ENCODE assay signal across 30 cellular contexts in the genomic region with DNA sequence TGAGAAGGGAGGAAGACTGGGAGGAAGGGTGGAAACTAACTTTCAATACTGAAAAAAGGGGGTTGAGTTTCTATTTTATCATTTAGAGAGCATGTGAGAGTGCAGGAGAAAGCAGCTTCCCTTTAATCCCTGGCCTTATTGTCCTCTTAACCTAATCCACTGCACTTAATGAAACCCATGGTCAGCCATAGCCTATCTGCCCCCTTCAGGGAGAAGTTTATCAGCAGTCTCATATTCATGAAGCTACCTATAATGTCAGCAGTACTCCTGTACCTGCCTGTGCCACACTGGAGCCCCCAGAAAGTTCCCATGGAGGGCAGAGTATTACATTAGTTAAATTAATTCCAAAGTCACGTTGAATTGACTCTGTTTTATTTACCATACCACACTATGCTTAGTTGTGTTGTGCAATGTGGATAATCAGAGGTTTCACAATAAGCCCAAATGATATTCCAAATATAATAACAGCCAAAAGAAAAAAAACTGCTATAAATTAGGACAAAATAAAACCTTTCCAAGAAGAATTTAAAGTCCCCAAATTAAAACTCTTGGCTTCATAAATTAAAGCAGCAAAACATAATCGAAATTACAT.
"Had no signal": no experiment of that assay in that cellular context is flagged by ENCODE, and none has a peak within 500 bp of the region (broad histone marks: within the 10 kb centered on the region; RNA-seq: fewer than 3 reads in every experiment).

No MANE protein-coding gene starts in this region.

- H3K27me3 Mint-ChIP-seq: activated CD4-positive, alpha-beta memory T cell treated with anti-CD3 and anti-CD28 coated beads for 36 hours; activated CD4-positive, alpha-beta T cell treated with anti-CD3 and anti-CD28 coated beads, Interleukin-2, amount 10 ng/mL, durations not matched to agents 24 days and 14 days; activated naive CD8-positive, alpha-beta T cell treated with anti-CD3 and anti-CD28 coated beads for 36 hours had no signal

- H3K36me3 Mint-ChIP-seq: activated CD4-positive, alpha-beta memory T cell treated with anti-CD3 and anti-CD28 coated beads for 36 hours; activated naive CD8-positive, alpha-beta T cell treated with anti-CD3 and anti-CD28 coated beads for 36 hours; natural killer cell had no signal

- DNase-seq: activated CD4-positive, alpha-beta memory T cell treated with anti-CD3 and anti-CD28 coated beads for 36 hours; activated CD4-positive, alpha-beta T cell treated with anti-CD3 and anti-CD28 coated beads, Interleukin-2, amount 10 ng/mL, durations not matched to agents 24 days and 14 days; activated CD8-positive, alpha-beta memory T cell treated with anti-CD3 and anti-CD28 coated beads, Interleukin-2, amount 50 U/mL, for 4 hours; activated effector memory CD4-positive, alpha-beta T cell treated with anti-CD3 and anti-CD28 coated beads, Interleukin-2, amount 50 U/mL, for 16 hours; activated naive CD4-positive, alpha-beta T cell treated with anti-CD3 and anti-CD28 coated beads for 36 hours; activated naive CD8-positive, alpha-beta T cell treated with anti-CD3 and anti-CD28 coated beads for 36 hours; activated T-cell treated with anti-CD3 and anti-CD28 coated beads, Interleukin-2, amount 50 U/mL, for 1 hour; amniotic stem cell; brain microvascular endothelial cell; caudate nucleus; gastrocnemius medialis; islet precursor cell; left ventricle myocardium inferior; mesendoderm; natural killer cell; posterior cingulate gyrus; right cardiac atrium; stimulated activated CD4-positive, alpha-beta T cell treated with anti-CD3 and anti-CD28 coated beads, Interleukin-2, amount 100 ng/mL, for 48 hours; stimulated activated naive CD8-positive, alpha-beta T cell treated with anti-CD3 and anti-CD28 coated beads, Interleukin-15, Interleukin-2, amounts not matched to agents 100 U/mL and 50 U/mL, for 24 hours; testis; trophoblast cell had no signal

- FAIRE-seq: astrocyte, TTC549, urothelium cell line had no signal

- H3K9me3 Mint-ChIP-seq: activated CD4-positive, alpha-beta T cell treated with anti-CD3 and anti-CD28 coated beads, Interleukin-2, amount 10 ng/mL, durations not matched to agents 24 days and 14 days; activated T-helper 1 cell treated with anti-CD3 and anti-CD28 coated beads, Interleukin-12 subunit alpha, Interleukin-12 subunit beta, Interleukin-2, Interleukin-4 antibody, amounts not matched to agents 30 ng/mL and 10 ng/mL and 1 ng/mL, durations not matched to agents 14 hours and 24 hours and 36 hours had no signal

- H3K27me3 ChIP-seq: brain microvascular endothelial cell, esophagus muscularis mucosa, gastrocnemius medialis, hepatocyte, testis had no signal

- H2AFZ ChIP-seq: hepatocyte had no signal

- H3K27ac Mint-ChIP-seq: activated CD4-positive, alpha-beta memory T cell treated with anti-CD3 and anti-CD28 coated beads for 36 hours; activated CD4-positive, alpha-beta T cell treated with anti-CD3 and anti-CD28 coated beads, Interleukin-2, amount 10 ng/mL, durations not matched to agents 24 days and 14 days; activated naive CD4-positive, alpha-beta T cell treated with anti-CD3 and anti-CD28 coated beads for 36 hours; activated naive CD8-positive, alpha-beta T cell treated with anti-CD3 and anti-CD28 coated beads for 36 hours; activated T-helper 1 cell treated with anti-CD3 and anti-CD28 coated beads, Interleukin-12 subunit alpha, Interleukin-12 subunit beta, Interleukin-2, Interleukin-4 antibody, amounts not matched to agents 30 ng/mL and 10 ng/mL and 1 ng/mL, durations not matched to agents 14 hours and 24 hours and 36 hours; dendritic cell treated with granulocyte-macrophage colony-stimulating factor and Interleukin-4, amounts not matched to agents 40 ng/mL and 50 ng/mL, for 4 days; natural killer cell had no signal

- H3K36me3 ChIP-seq: brain microvascular endothelial cell, esophagus muscularis mucosa, gastrocnemius medialis, left ventricle myocardium inferior had no signal

- H3K4me1 Mint-ChIP-seq: activated CD4-positive, alpha-beta T cell treated with anti-CD3 and anti-CD28 coated beads, Interleukin-2, amount 10 ng/mL, durations not matched to agents 24 days and 14 days; activated naive CD8-positive, alpha-beta T cell treated with anti-CD3 and anti-CD28 coated beads for 36 hours; natural killer cell had no signal

- H3K79me2 ChIP-seq: hepatocyte had no signal

- H3K4me1 ChIP-seq: esophagus muscularis mucosa, gastrocnemius medialis, testis had no signal

- H3K4me3 Mint-ChIP-seq: activated CD4-positive, alpha-beta memory T cell treated with anti-CD3 and anti-CD28 coated beads for 36 hours; activated CD4-positive, alpha-beta T cell treated with anti-CD3 and anti-CD28 coated beads, Interleukin-2, amount 10 ng/mL, durations not matched to agents 24 days and 14 days; activated naive CD4-positive, alpha-beta T cell treated with anti-CD3 and anti-CD28 coated beads for 36 hours; activated naive CD8-positive, alpha-beta T cell treated with anti-CD3 and anti-CD28 coated beads for 36 hours; activated T-helper 1 cell treated with anti-CD3 and anti-CD28 coated beads, Interleukin-12 subunit alpha, Interleukin-12 subunit beta, Interleukin-2, Interleukin-4 antibody, amounts not matched to agents 30 ng/mL and 10 ng/mL and 1 ng/mL, durations not matched to agents 14 hours and 24 hours and 36 hours; dendritic cell treated with granulocyte-macrophage colony-stimulating factor and Interleukin-4, amounts not matched to agents 40 ng/mL and 50 ng/mL, for 4 days; natural killer cell had no signal

- H3K27ac ChIP-seq: brain microvascular endothelial cell, esophagus muscularis mucosa, gastrocnemius medialis, hepatocyte, left ventricle myocardium inferior, testis, VCaP had no signal

- H3K4me2 ChIP-seq: hepatocyte had no signal

- H3K9me3 ChIP-seq: esophagus muscularis mucosa, gastrocnemius medialis, left ventricle myocardium inferior, testis had no signal

- H3K4me3 ChIP-seq: esophagus muscularis mucosa, gastrocnemius medialis, hepatocyte, left ventricle myocardium inferior, lung, testis had no signal
